Comparison of ENCODE assay signal across 17 cellular contexts in genomic region chr19:23470873-23471555, GRCh38.
DNase-seq lines count a peak whose midpoint lies in the region; ATAC-seq, FAIRE-seq and TF ChIP-seq lines count a peak whose summit lies in the region.
"Had no signal": no experiment of that assay in that cellular context is flagged by ENCODE, and none has a peak within 500 bp of the region (broad histone marks: within the 10 kb centered on the region; RNA-seq: fewer than 3 reads in every experiment).

No MANE protein-coding gene starts in this region.

- ATAC-seq in GM23338 (peak; percentile 92), mucosa of descending colon (peak; percentile 58)

- H3K23me2 ChIP-seq in H1 (ENCODE audit: low read depth, low read length): no peaks in the 10 kb centered on the region; the same call in 1 of the 2 replicates

- POLR2A ChIA-PET in H1 (lab: Charles Lee; ENCODE audit: partially characterized antibody): no interaction called here

- no peak overlapping the region for H2BK20ac ChIP-seq in H1 (ENCODE audit: low read length)

- no peaks in the 10 kb centered on the region for H4K20me1 ChIP-seq in GM23338 (replicated peaks; ENCODE audit: insufficient read depth)
- no peaks in the 10 kb centered on the region for H4K20me1 ChIP-seq in H1 (replicated peaks in 1 of 2; ENCODE audit: control insufficient read depth in 1 of 2, insufficient read depth in 2 of 2, low read length in 2 of 2)
- H4K20me1 ChIP-seq: BLaER1 had no signal

- H3K4me3 ChIP-seq in GM23338 (peak overlapping the region; percentile 61), H1 (ENCODE audit: extremely low read depth in 1 of 4, insufficient read depth in 2 of 4, low read depth in 3 of 4, low read length in 4 of 4) (no peak overlapping the region), mucosa of descending colon (no peak overlapping the region), foreskin fibroblast (ENCODE audit: low read depth in 1 of 2, low read length in 2 of 2) (no peak overlapping the region)
- H3K4me3 ChIP-seq: BLaER1 had no signal

- TF ChIP-seq POLR2A in H1 (IDR thresholded peaks at IDR 0.05; ENCODE audit: control extremely low read depth in 1 of 2, low read depth in 2 of 2, low read length in 2 of 2): no peak

- H3K18ac ChIP-seq in H1 (ENCODE audit: extremely low read depth, low read length): no peak overlapping the region

- H3K79me2 ChIP-seq in GM23338 (replicated peaks; ENCODE audit: insufficient read depth) (no peaks in the 10 kb centered on the region), H1 (ENCODE audit: control insufficient read depth in 1 of 2, insufficient read depth in 2 of 2, low read length in 2 of 2) (no peaks in the 10 kb centered on the region)

- no peak for FAIRE-seq in H1 (lab: Jason Lieb, UNC)

- H3K4me1 Mint-ChIP-seq in GM23338: peaks cover 3% of the 10 kb centered on the region; the same call in 2 of the 3 replicates

- H3K9me3 ChIP-seq in H1 (ENCODE audit: insufficient read depth in 2 of 2, low read depth in 1 of 2, low read length in 1 of 2): peaks cover 52 to 66% of the 10 kb centered on the region in 2 experiments
- H3K9me3 ChIP-seq in mucosa of descending colon: no peaks in the 10 kb centered on the region

- H3F3A ChIP-seq in GM23338 (replicated peaks; ENCODE audit: low read depth): no peaks in the 10 kb centered on the region

- H2AFZ ChIP-seq in GM23338: peak overlapping the region; percentile 96
- H2AFZ ChIP-seq in H1 (ENCODE audit: low read length): no peak overlapping the region

- peak overlapping the region; percentile 35; the same call in 1 of the 2 replicates for H4K8ac ChIP-seq in H1 (ENCODE audit: extremely low read depth, insufficient read depth, low read length)

- intact Hi-C loops in mucosa of descending colon (cut with DNase I, micrococcal nuclease): no loop called here

- H4K91ac ChIP-seq in H1 (replicated peaks; ENCODE audit: insufficient read length, low read length): no peak overlapping the region

- H3K27ac ChIP-seq in GM23338 (ENCODE audit: low read depth): no peak overlapping the region
- H3K27ac ChIP-seq in H1 (ENCODE audit: low read depth, low read length): no peak overlapping the region
- H3K27ac ChIP-seq: BLaER1, tibial nerve had no signal

- H3K4ac ChIP-seq in H1 (replicated peaks; ENCODE audit: insufficient read length, low read depth, low read length): no peak overlapping the region

- no peak for TF ChIP-seq EP300 in H1 (IDR thresholded peaks at IDR 0.05; ENCODE audit: borderline replicate concordance in 1 of 2, low read depth in 2 of 2, low read length in 2 of 2)

- no peak overlapping the region for H3K14ac ChIP-seq in H1 (ENCODE audit: insufficient read length)

- H2AK5ac ChIP-seq in H1 (ENCODE audit: low read depth, low read length): no peak overlapping the region

- TF ChIP-seq RAD21 in H1 (IDR thresholded peaks at IDR 0.05 in 1 of 2, conservative IDR thresholded peaks at IDR 0.05 in 1 of 2; ENCODE audit: low read depth in 2 of 2, low read length in 2 of 2): no peak

- no peak overlapping the region for H3K9ac ChIP-seq in H1 (replicated peaks in 1 of 4; ENCODE audit: extremely low read depth in 1 of 4, low read depth in 3 of 4, low read length in 3 of 4)
- H3K9ac ChIP-seq: BLaER1 had no signal

- peak overlapping the region; percentile 61; the same call in 2 of the 3 replicates for H3K4me3 Mint-ChIP-seq in GM23338

- H2BK12ac ChIP-seq in H1 (ENCODE audit: low read depth, low read length): no peak overlapping the region

- H4K5ac ChIP-seq in H1 (ENCODE audit: insufficient read length, low read depth, low read length): no peak overlapping the region

- H3K27ac Mint-ChIP-seq in GM23338: no peak overlapping the region

- H3K4me2 ChIP-seq in GM23338 (peak overlapping the region; percentile 92), H1 (ENCODE audit: insufficient read depth in 1 of 2, low read depth in 2 of 2, low read length in 2 of 2) (no peak overlapping the region)
- H3K4me2 ChIP-seq: BLaER1 had no signal

- DNase-seq in DMS79 (lab: John Stamatoyannopoulos, UW) (peak; percentile 69), GM23338 (ENCODE audit: low spot score) (peak; percentile 66), H1 (ENCODE audit: low read depth in 1 of 2, low spot score in 2 of 2) (no peak), mucosa of descending colon (peak; percentile 39 to 62 (median 52)), NOMO-1 treated with dmso at 0.1 percent for 144 hours (lab: John Stamatoyannopoulos, UW; ENCODE audit: unreplicated experiment) (no peak), NCI-H1436 treated with DMSO at 0.1 percent for 48 hours (lab: John Stamatoyannopoulos, UW) (no peak), foreskin fibroblast (no peak), NCI-H69 (lab: John Stamatoyannopoulos, UW) (no peak)
- DNase-seq: activated gamma-delta T cell; islet precursor cell; MV-4-11; NK-92 treated with Interleukin-12 subunit alpha and Interleukin-12 subunit beta, amount 100 ng/mL, for 24 hours; occipital lobe; SHP77 treated with DMSO at 0.1 percent for 48 hours; stimulated activated CD4-positive, alpha-beta T cell treated with anti-CD3 and anti-CD28 coated beads, Interleukin-4, amount 100 ng/mL, for 4 hours had no signal

- no peak overlapping the region for H3K56ac ChIP-seq in H1 (replicated peaks; ENCODE audit: insufficient read length, low read depth, low read length)

- H2BK5ac ChIP-seq in H1 (ENCODE audit: low read depth, low read length): no peak overlapping the region; the same call in 1 of the 2 replicates

- H3K9me2 ChIP-seq in GM23338 (ENCODE audit: insufficient read depth): peaks cover 15% of the 10 kb centered on the region

- 94% methylated on average over 40 of the region's 49 CpGs; no CpG with 5 or more reads in 1 of the 2 experiments for WGBS in H1 (ENCODE audit: extremely low coverage in 1 of 2, insufficient coverage in 1 of 2, insufficient read length in 1 of 2, insufficient replicate concordance in 2 of 2, low coverage in 1 of 2, low lambda C conversion rate in 2 of 2, missing lambda C conversion rate in 1 of 2), 2 experiments

- H3K36me3 ChIP-seq in GM23338 (ENCODE audit: insufficient read depth): no peaks in the 10 kb centered on the region
- 0 out of 8 replicates have a peak, but pooled peaks cover 0 to 2% (median 0%) of the 10 kb centered on the region in 4 experiments for H3K36me3 ChIP-seq in H1 (ENCODE audit: control insufficient read depth in 2 of 4, insufficient read depth in 4 of 4, low read length in 3 of 4)
- no peaks in the 10 kb centered on the region for H3K36me3 ChIP-seq in mucosa of descending colon (ENCODE audit: low read depth)
- H3K36me3 ChIP-seq: BLaER1, tibial nerve had no signal

- H3K27me3 Mint-ChIP-seq in GM23338 (ENCODE audit: insufficient read depth, low read depth, poor library complexity): peaks cover 26% of the 10 kb centered on the region

- TF ChIP-seq CTCF in GM23338 (conservative IDR thresholded peaks at IDR 0.05; ENCODE audit: low read depth in 2 of 2) (no peak), H1 (IDR thresholded peaks at IDR 0.05; ENCODE audit: control extremely low read depth in 1 of 3, insufficient read depth in 1 of 3, low read depth in 1 of 3, low read length in 3 of 3) (no peak), mucosa of descending colon (IDR thresholded peaks at IDR 0.05) (no peak), foreskin fibroblast (IDR thresholded peaks at IDR 0.05; ENCODE audit: low read depth, low read length) (no peak)

- no peak overlapping the region for H3K23ac ChIP-seq in H1 (ENCODE audit: insufficient read length)

- CTCF ChIA-PET in H1 (lab: Charles Lee; ENCODE audit: partially characterized antibody): no interaction called here

- H3K27me3 ChIP-seq in GM23338 (ENCODE audit: insufficient read depth) (peaks cover 44% of the 10 kb centered on the region), H1 (replicated peaks in 1 of 4; ENCODE audit: control insufficient read depth in 3 of 4, extremely low read depth in 1 of 4, insufficient read depth in 3 of 4, low read length in 3 of 4) (no peaks in the 10 kb centered on the region)
- H3K27me3 ChIP-seq: tibial nerve had no signal

- H3K36me3 Mint-ChIP-seq in GM23338 (ENCODE audit: low read depth): peaks cover 43% of the 10 kb centered on the region

- H3K79me1 ChIP-seq in H1 (ENCODE audit: low read depth, low read length): no peaks in the 10 kb centered on the region

- peaks cover 81% of the 10 kb centered on the region for H3K9me3 Mint-ChIP-seq in GM23338

- H3K4me1 ChIP-seq in GM23338 (ENCODE audit: insufficient read depth) (no peaks in the 10 kb centered on the region), H1 (replicated peaks in 1 of 4; ENCODE audit: control insufficient read depth in 3 of 4, insufficient read depth in 4 of 4, low read length in 3 of 4) (no peaks in the 10 kb centered on the region), mucosa of descending colon (ENCODE audit: low read depth) (peaks cover 17% of the 10 kb centered on the region)
- H3K4me1 ChIP-seq: BLaER1, tibial nerve had no signal

- no peak overlapping the region for H2BK15ac ChIP-seq in H1 (ENCODE audit: low read length)

- H2BK120ac ChIP-seq in H1 (replicated peaks; ENCODE audit: low read depth, low read length): no peak overlapping the region

TF ChIP-seq in GM23338, 12 proteins besides CTCF, POLR2A, EP300 and RAD21:
- TF ChIP-seq JUNB (IDR thresholded peaks at IDR 0.05; ENCODE audit: unreplicated experiment): no peak

TF ChIP-seq in H1, 55 proteins besides CTCF, POLR2A, EP300 and RAD21 (continues in another document):
- no peak for TF ChIP-seq BRCA1 (IDR thresholded peaks at IDR 0.05; ENCODE audit: low read depth, low read length)
- no peak for TF ChIP-seq SRF (IDR thresholded peaks at IDR 0.05; ENCODE audit: low read depth, low read length)
- TF ChIP-seq JUND (IDR thresholded peaks at IDR 0.05; ENCODE audit: low read length): no peak
- no peak for TF ChIP-seq RFX5 (IDR thresholded peaks at IDR 0.05; ENCODE audit: borderline replicate concordance, low read depth, low read length)
- TF ChIP-seq TAF7 (optimal IDR thresholded peaks at IDR 0.05; ENCODE audit: borderline replicate concordance, low read depth, low read length): no peak

Comparison
In these comparisons a context has a peak if more than half of its experiments do, and no peak if none do; other contexts are left out.
1. DNase-seq: peak in DMS79 (single experiment), GM23338 (single experiment) and mucosa of descending colon (3 of 3); none in H1 (0 of 2), NOMO-1 treated with dmso at 0.1 percent for 144 hours (single experiment), NCI-H1436 treated with DMSO at 0.1 percent for 48 hours (single experiment), foreskin fibroblast (0 of 2) and NCI-H69 (single experiment).